1 cellular context compared by ENCODE assay signal in genomic region chr19:1275260-1275975, GRCh38.
TF ChIP-seq lines count a peak whose summit lies in the region.

Gene FAM174C, plus strand, starts transcription at chr19:1275530. Its CDS starts 20 bp downstream, at chr19:1275550.

TF ChIP-seq in HepG2, 621 proteins besides CTCF, POLR2A, EP300 and RAD21 (continued from another document and continues in another):
- no peak for TF ChIP-seq ZNF678 (CRISPR knock-in tag; IDR thresholded peaks at IDR 0.05)
- peak; percentile 9; the same call in 1 of the 2 replicates for TF ChIP-seq ZNF749 (CRISPR knock-in tag; IDR thresholded peaks at IDR 0.05; ENCODE audit: borderline replicate concordance)
- no peak; the same call in 1 of the 2 replicates for TF ChIP-seq ETS1 (CRISPR knock-in tag; IDR thresholded peaks at IDR 0.05)
- TF ChIP-seq, protein P1, sequence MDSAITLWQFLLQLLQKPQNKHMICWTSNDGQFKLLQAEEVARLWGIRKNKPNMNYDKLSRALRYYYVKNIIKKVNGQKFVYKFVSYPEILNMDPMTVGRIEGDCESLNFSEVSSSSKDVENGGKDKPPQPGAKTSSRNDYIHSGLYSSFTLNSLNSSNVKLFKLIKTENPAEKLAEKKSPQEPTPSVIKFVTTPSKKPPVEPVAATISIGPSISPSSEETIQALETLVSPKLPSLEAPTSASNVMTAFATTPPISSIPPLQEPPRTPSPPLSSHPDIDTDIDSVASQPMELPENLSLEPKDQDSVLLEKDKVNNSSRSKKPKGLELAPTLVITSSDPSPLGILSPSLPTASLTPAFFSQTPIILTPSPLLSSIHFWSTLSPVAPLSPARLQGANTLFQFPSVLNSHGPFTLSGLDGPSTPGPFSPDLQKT (CRISPR knock-in tag; IDR thresholded peaks at IDR 0.05; ENCODE audit: borderline replicate concordance), result peak; percentile 67; the same call in 1 of the 2 replicates
- TF ChIP-seq RFXANK (CRISPR knock-in tag; IDR thresholded peaks at IDR 0.05), result no peak
- TF ChIP-seq, protein P2, sequence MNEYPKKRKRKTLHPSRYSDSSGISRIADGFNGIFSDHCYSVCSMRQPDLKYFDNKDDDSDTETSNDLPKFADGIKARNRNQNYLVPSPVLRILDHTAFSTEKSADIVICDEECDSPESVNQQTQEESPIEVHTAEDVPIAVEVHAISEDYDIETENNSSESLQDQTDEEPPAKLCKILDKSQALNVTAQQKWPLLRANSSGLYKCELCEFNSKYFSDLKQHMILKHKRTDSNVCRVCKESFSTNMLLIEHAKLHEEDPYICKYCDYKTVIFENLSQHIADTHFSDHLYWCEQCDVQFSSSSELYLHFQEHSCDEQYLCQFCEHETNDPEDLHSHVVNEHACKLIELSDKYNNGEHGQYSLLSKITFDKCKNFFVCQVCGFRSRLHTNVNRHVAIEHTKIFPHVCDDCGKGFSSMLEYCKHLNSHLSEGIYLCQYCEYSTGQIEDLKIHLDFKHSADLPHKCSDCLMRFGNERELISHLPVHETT (CRISPR knock-in tag; conservative IDR thresholded peaks at IDR 0.05), result no peak; the same call in 1 of the 2 replicates
- TF ChIP-seq, protein P3, sequence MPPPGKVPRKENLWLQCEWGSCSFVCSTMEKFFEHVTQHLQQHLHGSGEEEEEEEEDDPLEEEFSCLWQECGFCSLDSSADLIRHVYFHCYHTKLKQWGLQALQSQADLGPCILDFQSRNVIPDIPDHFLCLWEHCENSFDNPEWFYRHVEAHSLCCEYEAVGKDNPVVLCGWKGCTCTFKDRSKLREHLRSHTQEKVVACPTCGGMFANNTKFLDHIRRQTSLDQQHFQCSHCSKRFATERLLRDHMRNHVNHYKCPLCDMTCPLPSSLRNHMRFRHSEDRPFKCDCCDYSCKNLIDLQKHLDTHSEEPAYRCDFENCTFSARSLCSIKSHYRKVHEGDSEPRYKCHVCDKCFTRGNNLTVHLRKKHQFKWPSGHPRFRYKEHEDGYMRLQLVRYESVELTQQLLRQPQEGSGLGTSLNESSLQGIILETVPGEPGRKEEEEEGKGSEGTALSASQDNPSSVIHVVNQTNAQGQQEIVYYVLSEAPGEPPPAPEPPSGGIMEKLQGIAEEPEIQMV (CRISPR knock-in tag; IDR thresholded peaks at IDR 0.05; ENCODE audit: low read depth), result peak; percentile 51; the same call in 1 of the 2 replicates
- TF ChIP-seq, protein P4, sequence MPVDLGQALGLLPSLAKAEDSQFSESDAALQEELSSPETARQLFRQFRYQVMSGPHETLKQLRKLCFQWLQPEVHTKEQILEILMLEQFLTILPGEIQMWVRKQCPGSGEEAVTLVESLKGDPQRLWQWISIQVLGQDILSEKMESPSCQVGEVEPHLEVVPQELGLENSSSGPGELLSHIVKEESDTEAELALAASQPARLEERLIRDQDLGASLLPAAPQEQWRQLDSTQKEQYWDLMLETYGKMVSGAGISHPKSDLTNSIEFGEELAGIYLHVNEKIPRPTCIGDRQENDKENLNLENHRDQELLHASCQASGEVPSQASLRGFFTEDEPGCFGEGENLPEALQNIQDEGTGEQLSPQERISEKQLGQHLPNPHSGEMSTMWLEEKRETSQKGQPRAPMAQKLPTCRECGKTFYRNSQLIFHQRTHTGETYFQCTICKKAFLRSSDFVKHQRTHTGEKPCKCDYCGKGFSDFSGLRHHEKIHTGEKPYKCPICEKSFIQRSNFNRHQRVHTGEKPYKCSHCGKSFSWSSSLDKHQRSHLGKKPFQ (CRISPR knock-in tag; IDR thresholded peaks at IDR 0.05; ENCODE audit: insufficient replicate concordance), result no peak
- peak; percentile 18; the same call in 1 of the 2 replicates for TF ChIP-seq REPIN1 (CRISPR knock-in tag; IDR thresholded peaks at IDR 0.05; ENCODE audit: borderline replicate concordance, low read depth)
- no peak for TF ChIP-seq SYNCRIP (IDR thresholded peaks at IDR 0.05; ENCODE audit: insufficient read depth, low read depth, low read length)
- TF ChIP-seq TFE3 (CRISPR knock-in tag; IDR thresholded peaks at IDR 0.05), result peak; percentile 89
- no peak for TF ChIP-seq ZNF609 (CRISPR knock-in tag; IDR thresholded peaks at IDR 0.05; ENCODE audit: borderline replicate concordance)
- no peak; the same call in 1 of the 2 replicates for TF ChIP-seq HOXA9 (CRISPR knock-in tag; IDR thresholded peaks at IDR 0.05; ENCODE audit: borderline replicate concordance)
- TF ChIP-seq CENPT (CRISPR knock-in tag; IDR thresholded peaks at IDR 0.05; ENCODE audit: low read depth), result 0 out of 2 replicates have a peak, but pooled peaks have one; percentile 65
- TF ChIP-seq ZNF564 (CRISPR knock-in tag; IDR thresholded peaks at IDR 0.05), result peak; percentile 89
- TF ChIP-seq, protein P5, sequence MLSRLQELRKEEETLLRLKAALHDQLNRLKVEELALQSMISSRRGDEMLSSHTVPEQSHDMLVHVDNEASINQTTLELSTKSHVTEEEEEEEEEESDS (CRISPR knock-in tag; IDR thresholded peaks at IDR 0.05; ENCODE audit: borderline replicate concordance), result 0 out of 2 replicates have a peak, but pooled peaks have one; percentile 26
- no peak for TF ChIP-seq ZNF781 (CRISPR knock-in tag; IDR thresholded peaks at IDR 0.05; ENCODE audit: borderline replicate concordance, not compliant biosample characterization)
- TF ChIP-seq NCOA5 (CRISPR knock-in tag; IDR thresholded peaks at IDR 0.05), result no peak
- no peak for TF ChIP-seq NR1H2 (CRISPR knock-in tag; IDR thresholded peaks at IDR 0.05; ENCODE audit: borderline replicate concordance, low read depth)
- no peak for TF ChIP-seq MAFG (CRISPR knock-in tag; IDR thresholded peaks at IDR 0.05)
- TF ChIP-seq SP2 (CRISPR knock-in tag; IDR thresholded peaks at IDR 0.05), result peak; percentile 80
- TF ChIP-seq ATF4 (CRISPR knock-in tag; IDR thresholded peaks at IDR 0.05), result no peak
- TF ChIP-seq, protein P6, sequence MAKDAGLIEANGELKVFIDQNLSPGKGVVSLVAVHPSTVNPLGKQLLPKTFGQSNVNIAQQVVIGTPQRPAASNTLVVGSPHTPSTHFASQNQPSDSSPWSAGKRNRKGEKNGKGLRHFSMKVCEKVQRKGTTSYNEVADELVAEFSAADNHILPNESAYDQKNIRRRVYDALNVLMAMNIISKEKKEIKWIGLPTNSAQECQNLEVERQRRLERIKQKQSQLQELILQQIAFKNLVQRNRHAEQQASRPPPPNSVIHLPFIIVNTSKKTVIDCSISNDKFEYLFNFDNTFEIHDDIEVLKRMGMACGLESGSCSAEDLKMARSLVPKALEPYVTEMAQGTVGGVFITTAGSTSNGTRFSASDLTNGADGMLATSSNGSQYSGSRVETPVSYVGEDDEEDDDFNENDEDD (CRISPR knock-in tag; IDR thresholded peaks at IDR 0.05; ENCODE audit: borderline replicate concordance), result peak; percentile 71; the same call in 1 of the 2 replicates
- TF ChIP-seq HOXA7 (CRISPR knock-in tag; IDR thresholded peaks at IDR 0.05), result no peak
- peak; percentile 90 for TF ChIP-seq CREB1 (IDR thresholded peaks at IDR 0.05)
- peak; percentile 84 for TF ChIP-seq CREB1 (CRISPR knock-in tag; IDR thresholded peaks at IDR 0.05)
- TF ChIP-seq ZFP36 (IDR thresholded peaks at IDR 0.05; ENCODE audit: borderline replicate concordance, low read depth, low read length, partially characterized antibody), result no peak
- TF ChIP-seq ZNF879 (CRISPR knock-in tag; IDR thresholded peaks at IDR 0.05), result peak; percentile 38; the same call in 1 of the 2 replicates
- peak; percentile 97 for TF ChIP-seq AGO2 (optimal IDR thresholded peaks at IDR 0.05; ENCODE audit: low read depth, low read length)
- peak; percentile 39; the same call in 1 of the 2 replicates for TF ChIP-seq ZNF326 (CRISPR knock-in tag; IDR thresholded peaks at IDR 0.05; ENCODE audit: borderline replicate concordance)
- no peak for TF ChIP-seq ZNF720 (CRISPR knock-in tag; IDR thresholded peaks at IDR 0.05)
- 0 out of 2 replicates have a peak, but pooled peaks have one; percentile 26 for TF ChIP-seq SNAPC2 (CRISPR knock-in tag; IDR thresholded peaks at IDR 0.05)
- TF ChIP-seq, protein P7, sequence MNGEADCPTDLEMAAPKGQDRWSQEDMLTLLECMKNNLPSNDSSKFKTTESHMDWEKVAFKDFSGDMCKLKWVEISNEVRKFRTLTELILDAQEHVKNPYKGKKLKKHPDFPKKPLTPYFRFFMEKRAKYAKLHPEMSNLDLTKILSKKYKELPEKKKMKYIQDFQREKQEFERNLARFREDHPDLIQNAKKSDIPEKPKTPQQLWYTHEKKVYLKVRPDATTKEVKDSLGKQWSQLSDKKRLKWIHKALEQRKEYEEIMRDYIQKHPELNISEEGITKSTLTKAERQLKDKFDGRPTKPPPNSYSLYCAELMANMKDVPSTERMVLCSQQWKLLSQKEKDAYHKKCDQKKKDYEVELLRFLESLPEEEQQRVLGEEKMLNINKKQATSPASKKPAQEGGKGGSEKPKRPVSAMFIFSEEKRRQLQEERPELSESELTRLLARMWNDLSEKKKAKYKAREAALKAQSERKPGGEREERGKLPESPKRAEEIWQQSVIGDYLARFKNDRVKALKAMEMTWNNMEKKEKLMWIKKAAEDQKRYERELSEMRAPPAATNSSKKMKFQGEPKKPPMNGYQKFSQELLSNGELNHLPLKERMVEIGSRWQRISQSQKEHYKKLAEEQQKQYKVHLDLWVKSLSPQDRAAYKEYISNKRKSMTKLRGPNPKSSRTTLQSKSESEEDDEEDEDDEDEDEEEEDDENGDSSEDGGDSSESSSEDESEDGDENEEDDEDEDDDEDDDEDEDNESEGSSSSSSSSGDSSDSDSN (CRISPR knock-in tag; IDR thresholded peaks at IDR 0.05), result no peak; the same call in 1 of the 2 replicates
- no peak for TF ChIP-seq MIER2 (CRISPR knock-in tag; IDR thresholded peaks at IDR 0.05)
